1 cellular context compared by ENCODE assay signal in the genomic region with DNA sequence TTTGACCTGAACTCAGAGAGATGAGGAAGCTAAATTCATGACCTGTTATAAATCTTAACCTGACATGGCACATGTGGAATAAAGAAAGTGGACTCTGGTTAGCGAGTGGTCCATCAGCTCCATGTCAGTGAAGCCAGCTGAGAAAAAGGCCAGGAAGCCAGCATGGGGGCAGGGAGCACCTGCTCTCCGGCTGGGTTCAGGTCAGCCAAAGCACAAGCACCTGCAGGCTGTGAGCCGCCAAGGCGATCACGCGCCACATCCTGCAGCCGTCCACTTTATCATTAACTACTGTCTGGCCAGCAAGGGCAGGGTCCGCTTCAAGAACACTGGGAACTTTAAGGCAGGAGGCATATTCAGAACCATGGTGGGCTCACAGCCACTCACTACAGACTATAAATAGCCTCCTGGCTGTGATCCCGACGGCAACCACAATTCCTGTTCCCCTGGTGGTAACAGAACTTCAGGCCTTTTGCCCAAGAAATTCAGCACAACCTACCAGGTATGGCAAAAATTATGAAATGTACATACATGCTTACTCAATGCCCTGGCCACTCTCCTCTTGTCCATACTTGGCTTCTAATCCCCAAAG.
TF ChIP-seq lines count a peak whose summit lies in the region.

No MANE protein-coding gene starts in this region.

TF ChIP-seq in HepG2, 621 proteins besides CTCF, POLR2A, EP300 and RAD21 (continued from another document and continues in another):
- TF ChIP-seq, protein P1, sequence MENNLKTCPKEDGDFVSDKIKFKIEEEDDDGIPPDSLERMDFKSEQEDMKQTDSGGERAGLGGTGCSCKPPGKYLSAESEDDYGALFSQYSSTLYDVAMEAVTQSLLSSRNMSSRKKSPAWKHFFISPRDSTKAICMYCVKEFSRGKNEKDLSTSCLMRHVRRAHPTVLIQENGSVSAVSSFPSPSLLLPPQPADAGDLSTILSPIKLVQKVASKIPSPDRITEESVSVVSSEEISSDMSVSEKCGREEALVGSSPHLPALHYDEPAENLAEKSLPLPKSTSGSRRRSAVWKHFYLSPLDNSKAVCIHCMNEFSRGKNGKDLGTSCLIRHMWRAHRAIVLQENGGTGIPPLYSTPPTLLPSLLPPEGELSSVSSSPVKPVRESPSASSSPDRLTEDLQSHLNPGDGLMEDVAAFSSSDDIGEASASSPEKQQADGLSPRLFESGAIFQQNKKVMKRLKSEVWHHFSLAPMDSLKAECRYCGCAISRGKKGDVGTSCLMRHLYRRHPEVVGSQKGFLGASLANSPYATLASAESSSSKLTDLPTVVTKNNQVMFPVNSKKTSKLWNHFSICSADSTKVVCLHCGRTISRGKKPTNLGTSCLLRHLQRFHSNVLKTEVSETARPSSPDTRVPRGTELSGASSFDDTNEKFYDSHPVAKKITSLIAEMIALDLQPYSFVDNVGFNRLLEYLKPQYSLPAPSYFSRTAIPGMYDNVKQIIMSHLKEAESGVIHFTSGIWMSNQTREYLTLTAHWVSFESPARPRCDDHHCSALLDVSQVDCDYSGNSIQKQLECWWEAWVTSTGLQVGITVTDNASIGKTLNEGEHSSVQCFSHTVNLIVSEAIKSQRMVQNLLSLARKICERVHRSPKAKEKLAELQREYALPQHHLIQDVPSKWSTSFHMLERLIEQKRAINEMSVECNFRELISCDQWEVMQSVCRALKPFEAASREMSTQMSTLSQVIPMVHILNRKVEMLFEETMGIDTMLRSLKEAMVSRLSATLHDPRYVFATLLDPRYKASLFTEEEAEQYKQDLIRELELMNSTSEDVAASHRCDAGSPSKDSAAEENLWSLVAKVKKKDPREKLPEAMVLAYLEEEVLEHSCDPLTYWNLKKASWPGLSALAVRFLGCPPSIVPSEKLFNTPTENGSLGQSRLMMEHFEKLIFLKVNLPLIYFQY (CRISPR knock-in tag; IDR thresholded peaks at IDR 0.05; ENCODE audit: borderline replicate concordance), result 0 out of 2 replicates have a peak, but pooled peaks have one; percentile 22
- TF ChIP-seq PAWR (CRISPR knock-in tag; IDR thresholded peaks at IDR 0.05; ENCODE audit: borderline replicate concordance) (no peak), ZFP62 (CRISPR knock-in tag; IDR thresholded peaks at IDR 0.05) (no peak), ZFAT (CRISPR knock-in tag; conservative IDR thresholded peaks at IDR 0.05) (no peak), IRF2 (CRISPR knock-in tag; IDR thresholded peaks at IDR 0.05) (peak; percentile 92), PPARG (CRISPR knock-in tag; conservative IDR thresholded peaks at IDR 0.05) (peak; percentile 54; the same call in 1 of the 2 replicates), ZNF580 (CRISPR knock-in tag; IDR thresholded peaks at IDR 0.05; ENCODE audit: borderline replicate concordance, low read depth) (peak; percentile 63; the same call in 1 of the 2 replicates), ZNF501 (CRISPR knock-in tag; IDR thresholded peaks at IDR 0.05) (peak; percentile 78), UBTF (CRISPR knock-in tag; IDR thresholded peaks at IDR 0.05) (peak; percentile 73), TBX2 (CRISPR knock-in tag; IDR thresholded peaks at IDR 0.05; ENCODE audit: borderline replicate concordance) (peak; percentile 36; the same call in 1 of the 2 replicates), ZNF121 (CRISPR knock-in tag; IDR thresholded peaks at IDR 0.05) (peak; percentile 60), ASH2L (IDR thresholded peaks at IDR 0.05; ENCODE audit: insufficient read length, low read depth, low read length) (peak; percentile 80), SMAD3 (CRISPR knock-in tag; IDR thresholded peaks at IDR 0.05) (peak; percentile 64), ZSCAN12 (CRISPR knock-in tag; IDR thresholded peaks at IDR 0.05) (no peak), ZNF598 (CRISPR knock-in tag; IDR thresholded peaks at IDR 0.05; ENCODE audit: borderline replicate concordance) (peak; percentile 22; the same call in 1 of the 2 replicates), SIN3A (IDR thresholded peaks at IDR 0.05; ENCODE audit: borderline replicate concordance, low read depth, low read length) (no peak), ZZZ3 (CRISPR knock-in tag; IDR thresholded peaks at IDR 0.05; ENCODE audit: borderline replicate concordance) (0 out of 2 replicates have a peak, but pooled peaks have one; percentile 37), TCF12 (IDR thresholded peaks at IDR 0.05) (no peak), TCF12 (CRISPR knock-in tag; IDR thresholded peaks at IDR 0.05) (no peak), NFAT5 (CRISPR knock-in tag; IDR thresholded peaks at IDR 0.05) (no peak), CEBPG (CRISPR knock-in tag; IDR thresholded peaks at IDR 0.05) (peak; percentile 83), RFXAP (CRISPR knock-in tag; IDR thresholded peaks at IDR 0.05; ENCODE audit: borderline replicate concordance) (peak; percentile 67; the same call in 1 of the 2 replicates), YEATS4 (CRISPR knock-in tag; IDR thresholded peaks at IDR 0.05; ENCODE audit: borderline replicate concordance) (peak; percentile 59; the same call in 1 of the 2 replicates), CC2D1A (CRISPR knock-in tag; IDR thresholded peaks at IDR 0.05) (no peak), DPF2 (CRISPR knock-in tag; IDR thresholded peaks at IDR 0.05; ENCODE audit: borderline replicate concordance, low read depth) (peak; percentile 44; the same call in 1 of the 2 replicates), ZNF644 (CRISPR knock-in tag; IDR thresholded peaks at IDR 0.05; ENCODE audit: low read depth) (0 out of 2 replicates have a peak, but pooled peaks have one; percentile 27), POLR2AphosphoS5 (IDR thresholded peaks at IDR 0.05; ENCODE audit: low read depth, low read length) (no peak), ZNF276 (CRISPR knock-in tag; IDR thresholded peaks at IDR 0.05; ENCODE audit: low read depth) (peak; percentile 74; the same call in 1 of the 2 replicates)
- TF ChIP-seq, protein P2, sequence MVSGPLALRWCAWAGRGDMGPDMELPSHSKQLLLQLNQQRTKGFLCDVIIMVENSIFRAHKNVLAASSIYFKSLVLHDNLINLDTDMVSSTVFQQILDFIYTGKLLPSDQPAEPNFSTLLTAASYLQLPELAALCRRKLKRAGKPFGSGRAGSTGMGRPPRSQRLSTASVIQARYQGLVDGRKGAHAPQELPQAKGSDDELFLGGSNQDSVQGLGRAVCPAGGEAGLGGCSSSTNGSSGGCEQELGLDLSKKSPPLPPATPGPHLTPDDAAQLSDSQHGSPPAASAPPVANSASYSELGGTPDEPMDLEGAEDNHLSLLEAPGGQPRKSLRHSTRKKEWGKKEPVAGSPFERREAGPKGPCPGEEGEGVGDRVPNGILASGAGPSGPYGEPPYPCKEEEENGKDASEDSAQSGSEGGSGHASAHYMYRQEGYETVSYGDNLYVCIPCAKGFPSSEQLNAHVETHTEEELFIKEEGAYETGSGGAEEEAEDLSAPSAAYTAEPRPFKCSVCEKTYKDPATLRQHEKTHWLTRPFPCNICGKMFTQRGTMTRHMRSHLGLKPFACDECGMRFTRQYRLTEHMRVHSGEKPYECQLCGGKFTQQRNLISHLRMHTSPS (CRISPR knock-in tag; IDR thresholded peaks at IDR 0.05; ENCODE audit: low read depth), result 0 out of 2 replicates have a peak, but pooled peaks have one; percentile 27
- TF ChIP-seq, protein P3, sequence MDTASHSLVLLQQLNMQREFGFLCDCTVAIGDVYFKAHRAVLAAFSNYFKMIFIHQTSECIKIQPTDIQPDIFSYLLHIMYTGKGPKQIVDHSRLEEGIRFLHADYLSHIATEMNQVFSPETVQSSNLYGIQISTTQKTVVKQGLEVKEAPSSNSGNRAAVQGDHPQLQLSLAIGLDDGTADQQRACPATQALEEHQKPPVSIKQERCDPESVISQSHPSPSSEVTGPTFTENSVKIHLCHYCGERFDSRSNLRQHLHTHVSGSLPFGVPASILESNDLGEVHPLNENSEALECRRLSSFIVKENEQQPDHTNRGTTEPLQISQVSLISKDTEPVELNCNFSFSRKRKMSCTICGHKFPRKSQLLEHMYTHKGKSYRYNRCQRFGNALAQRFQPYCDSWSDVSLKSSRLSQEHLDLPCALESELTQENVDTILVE (CRISPR knock-in tag; IDR thresholded peaks at IDR 0.05), result peak; percentile 24; the same call in 1 of the 2 replicates
- TF ChIP-seq, protein P4, sequence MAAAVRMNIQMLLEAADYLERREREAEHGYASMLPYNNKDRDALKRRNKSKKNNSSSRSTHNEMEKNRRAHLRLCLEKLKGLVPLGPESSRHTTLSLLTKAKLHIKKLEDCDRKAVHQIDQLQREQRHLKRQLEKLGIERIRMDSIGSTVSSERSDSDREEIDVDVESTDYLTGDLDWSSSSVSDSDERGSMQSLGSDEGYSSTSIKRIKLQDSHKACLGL (CRISPR knock-in tag; IDR thresholded peaks at IDR 0.05), result peak; percentile 56; the same call in 1 of the 2 replicates
- TF ChIP-seq, protein P5, sequence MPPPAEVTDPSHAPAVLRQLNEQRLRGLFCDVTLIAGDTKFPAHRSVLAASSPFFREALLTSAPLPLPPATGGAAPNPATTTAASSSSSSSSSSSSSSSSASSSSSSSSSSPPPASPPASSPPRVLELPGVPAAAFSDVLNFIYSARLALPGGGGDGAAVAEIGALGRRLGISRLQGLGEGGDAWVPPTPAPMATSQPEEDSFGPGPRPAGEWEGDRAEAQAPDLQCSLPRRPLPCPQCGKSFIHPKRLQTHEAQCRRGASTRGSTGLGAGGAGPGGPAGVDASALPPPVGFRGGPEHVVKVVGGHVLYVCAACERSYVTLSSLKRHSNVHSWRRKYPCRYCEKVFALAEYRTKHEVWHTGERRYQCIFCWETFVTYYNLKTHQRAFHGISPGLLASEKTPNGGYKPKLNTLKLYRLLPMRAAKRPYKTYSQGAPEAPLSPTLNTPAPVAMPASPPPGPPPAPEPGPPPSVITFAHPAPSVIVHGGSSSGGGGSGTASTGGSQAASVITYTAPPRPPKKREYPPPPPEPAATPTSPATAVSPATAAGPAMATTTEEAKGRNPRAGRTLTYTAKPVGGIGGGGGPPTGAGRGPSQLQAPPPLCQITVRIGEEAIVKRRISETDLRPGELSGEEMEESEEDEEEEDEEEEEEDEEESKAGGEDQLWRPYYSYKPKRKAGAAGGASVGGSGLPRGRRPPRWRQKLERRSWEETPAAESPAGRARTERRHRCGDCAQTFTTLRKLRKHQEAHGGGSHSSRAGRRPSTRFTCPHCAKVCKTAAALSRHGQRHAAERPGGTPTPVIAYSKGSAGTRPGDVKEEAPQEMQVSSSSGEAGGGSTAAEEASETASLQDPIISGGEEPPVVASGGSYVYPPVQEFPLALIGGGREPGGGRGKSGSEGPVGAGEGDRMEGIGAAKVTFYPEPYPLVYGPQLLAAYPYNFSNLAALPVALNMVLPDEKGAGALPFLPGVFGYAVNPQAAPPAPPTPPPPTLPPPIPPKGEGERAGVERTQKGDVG (CRISPR knock-in tag; IDR thresholded peaks at IDR 0.05; ENCODE audit: borderline replicate concordance), result peak; percentile 41; the same call in 1 of the 2 replicates
